ENCODE assay signal across 22 cellular contexts in genomic region chr15:39730552-39730951, GRCh38. TPM values are rescaled to one million over a fixed set of nuclear protein-coding genes. Genes with fewer than 3 reads are reported as not detected.
"Had no signal": no experiment of that assay in that cellular context is flagged by ENCODE, and none has a peak within 500 bp of the region (broad histone marks: within the 10 kb centered on the region; RNA-seq: fewer than 3 reads in every experiment).

No MANE protein-coding gene starts in this region.

- H3K27ac Mint-ChIP-seq: endodermal cell; natural killer cell treated with Interleukin-12 subunit alpha and Interleukin-12 subunit beta and Interleukin-15 and Interleukin-18, amount 100 ng/mL, for 72 hours; stimulated activated memory B cell treated with anti-CD40 and anti-IgM and Interleukin-4, amounts not matched to agents 10 μg/mL and 1 μg/mL and 100 μg/mL, for 72 hours; stimulated activated naive CD8-positive, alpha-beta T cell treated with anti-CD3 and anti-CD28 coated beads, Interleukin-15, Interleukin-2, amounts not matched to agents 100 ng/mL and 50 ng/mL, for 24 hours had no signal

- H3K4me1 Mint-ChIP-seq: stimulated activated memory B cell treated with anti-CD40 and anti-IgM and Interleukin-4, amounts not matched to agents 10 μg/mL and 1 μg/mL and 100 μg/mL, for 72 hours had no signal

- H3K36me3 ChIP-seq: spleen, tibial nerve had no signal

- H3K27me3 ChIP-seq: foreskin keratinocyte, spleen, testis, tibial nerve had no signal

- H3K27ac ChIP-seq: coronary artery, foreskin keratinocyte, psoas muscle, spleen, testis, tibial nerve had no signal

- DNase-seq: effector CD4-positive, alpha-beta T cell; endodermal cell; erythroblast; foreskin keratinocyte; hippocampal formation; mammary epithelial cell; psoas muscle; retina; spleen; stimulated activated CD4-positive, alpha-beta T cell treated with anti-CD3 and anti-CD28 coated beads, Interleukin-15, amount 100 ng/mL, for 24 hours; stimulated activated CD4-positive, alpha-beta T cell treated with anti-CD3 and anti-CD28 coated beads, Interleukin-1b, Interleukin-23, amount 100 ng/mL, for 48 hours; stimulated activated CD4-positive, alpha-beta T cell treated with anti-CD3 and anti-CD28 coated beads, Interleukin-4, amount 100 ng/mL, for 24 hours; testis had no signal

- FAIRE-seq: endothelial cell of umbilical vein had no signal

- H3K9me3 Mint-ChIP-seq: endodermal cell; natural killer cell treated with Interleukin-12 subunit alpha and Interleukin-12 subunit beta and Interleukin-15 and Interleukin-18, amount 100 ng/mL, for 72 hours; stimulated activated memory B cell treated with anti-CD40 and anti-IgM and Interleukin-4, amounts not matched to agents 10 μg/mL and 1 μg/mL and 100 μg/mL, for 72 hours; stimulated activated naive CD8-positive, alpha-beta T cell treated with anti-CD3 and anti-CD28 coated beads, Interleukin-15, Interleukin-2, amounts not matched to agents 100 ng/mL and 50 ng/mL, for 24 hours had no signal

- H3K4me1 ChIP-seq: foreskin keratinocyte, psoas muscle, spleen, testis, tibial nerve had no signal

- H3K9me3 ChIP-seq: psoas muscle, spleen, testis had no signal

- H3K4me3 Mint-ChIP-seq: endodermal cell; natural killer cell treated with Interleukin-12 subunit alpha and Interleukin-12 subunit beta and Interleukin-15 and Interleukin-18, amount 100 ng/mL, for 72 hours; stimulated activated memory B cell treated with anti-CD40 and anti-IgM and Interleukin-4, amounts not matched to agents 10 μg/mL and 1 μg/mL and 100 μg/mL, for 72 hours; stimulated activated naive CD8-positive, alpha-beta T cell treated with anti-CD3 and anti-CD28 coated beads, Interleukin-15, Interleukin-2, amounts not matched to agents 100 ng/mL and 50 ng/mL, for 24 hours had no signal

- ATAC-seq: foreskin keratinocyte; left lobe of liver; natural killer cell treated with Interleukin-12 subunit alpha and Interleukin-12 subunit beta and Interleukin-15 and Interleukin-18, amount 100 ng/mL, for 72 hours; psoas muscle; sciatic nerve; stimulated activated memory B cell treated with anti-CD40 and anti-IgM and Interleukin-4, amounts not matched to agents 10 μg/mL and 1 μg/mL and 100 μg/mL, for 72 hours had no signal

- H3K36me3 Mint-ChIP-seq: natural killer cell treated with Interleukin-12 subunit alpha and Interleukin-12 subunit beta and Interleukin-15 and Interleukin-18, amount 100 ng/mL, for 72 hours; stimulated activated memory B cell treated with anti-CD40 and anti-IgM and Interleukin-4, amounts not matched to agents 10 μg/mL and 1 μg/mL and 100 μg/mL, for 72 hours had no signal

- H3K4me3 ChIP-seq: coronary artery, psoas muscle, spleen, testis, tibial nerve had no signal

RNA-seq across cellular contexts. Expression of gene FSIP1, which starts 52.1 kb away (rescaled TPM):
- total RNA-seq: left lobe of liver, mesenteric fat pad had no signal
